Comparison of ENCODE assay signal across 1 cellular context in genomic region chr3:50164984-50165383, GRCh38.
TF ChIP-seq lines count a peak whose summit lies in the region.

No MANE protein-coding gene starts in this region.

TF ChIP-seq in H1, 55 proteins besides CTCF, POLR2A, EP300 and RAD21:
- TF ChIP-seq SIRT6 (IDR thresholded peaks at IDR 0.05; ENCODE audit: low read length) (no peak), SAP30 (IDR thresholded peaks at IDR 0.05; ENCODE audit: insufficient read depth, insufficient replicate concordance, low read length) (no peak)
